16 cellular contexts compared by ENCODE assay signal in the genomic region with DNA sequence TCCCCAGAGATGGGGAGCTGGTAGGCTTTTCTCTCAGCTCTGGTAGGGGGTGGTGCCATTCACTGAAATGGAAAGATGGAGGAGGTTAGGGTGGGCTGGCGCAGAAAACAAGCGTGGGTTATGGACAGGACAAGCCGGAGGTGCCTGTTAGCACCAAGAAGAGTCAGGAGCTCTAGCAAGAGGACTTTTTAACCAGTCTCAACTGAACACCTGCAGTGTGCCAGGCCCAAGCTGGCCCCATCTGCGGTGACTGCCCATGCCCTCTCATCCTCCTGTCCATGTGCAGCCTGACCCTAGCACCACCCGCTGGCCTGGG.
A peak's percentile ranks its signal among the peaks of the same experiment; 100 is the strongest.
DNase-seq lines count a peak whose midpoint lies in the region; ATAC-seq and TF ChIP-seq lines count a peak whose summit lies in the region.
"Had no signal": no experiment of that assay in that cellular context is flagged by ENCODE, and none has a peak within 500 bp of the region (broad histone marks: within the 10 kb centered on the region; RNA-seq: fewer than 3 reads in every experiment).

No MANE protein-coding gene starts in this region.

- CTCF ChIA-PET in activated CD8-positive, alpha-beta T cell treated with anti-CD3 and anti-CD28 coated beads, Interleukin-2, amount 10 ng/mL, durations not matched to agents 7 days and 5 days (lab: Charles Lee): interaction anchor here (1.3 kb wide), 1 partner anchor 255 kb away, joined by 4 read pairs; a partner anchor contains a TSS
- CTCF ChIA-PET in activated CD8-positive, alpha-beta T cell treated with anti-CD3 and anti-CD28 coated beads for 36 hours (lab: Charles Lee): no interaction called here

- H3K4me3 ChIP-seq in esophagus squamous epithelium (no peak overlapping the region), neutrophil (ENCODE audit: low read depth in 1 of 2, low read length in 1 of 2) (no peak overlapping the region), coronary artery (no peak overlapping the region)
- H3K4me3 ChIP-seq: hepatocyte, mucosa of descending colon had no signal

- H3K27me3 Mint-ChIP-seq in activated CD8-positive, alpha-beta T cell treated with anti-CD3 and anti-CD28 coated beads, Interleukin-2, amount 10 ng/mL, durations not matched to agents 7 days and 5 days (ENCODE audit: low read depth): peaks cover 11% of the 10 kb centered on the region
- peaks cover 1% of the 10 kb centered on the region for H3K27me3 Mint-ChIP-seq in activated CD8-positive, alpha-beta T cell treated with anti-CD3 and anti-CD28 coated beads for 36 hours
- no peaks in the 10 kb centered on the region for H3K27me3 Mint-ChIP-seq in type B pancreatic cell
- H3K27me3 Mint-ChIP-seq: stimulated activated naive CD8-positive, alpha-beta T cell treated with anti-CD3 and anti-CD28 coated beads, Interleukin-15, amount 100 ng/mL, for 72 hours had no signal

- H3K27me3 ChIP-seq in esophagus squamous epithelium (no peaks in the 10 kb centered on the region), neutrophil (no peaks in the 10 kb centered on the region)
- H3K27me3 ChIP-seq: hepatocyte had no signal

- peak overlapping the region in 3 of 4 donors; percentile 26 to 84 (median 70) for H3K27ac ChIP-seq in esophagus squamous epithelium
- H3K27ac ChIP-seq in neutrophil: peak overlapping the region; percentile 76
- peak overlapping the region in 1 of 2 donors; percentile 85 for H3K27ac ChIP-seq in coronary artery

- no peak for TF ChIP-seq CTCF in activated CD8-positive, alpha-beta T cell treated with anti-CD3 and anti-CD28 coated beads for 36 hours (IDR thresholded peaks at IDR 0.05)
- TF ChIP-seq CTCF in esophagus squamous epithelium (IDR thresholded peaks at IDR 0.05): no peak
- TF ChIP-seq CTCF in neutrophil (IDR thresholded peaks at IDR 0.05): no peak
- TF ChIP-seq CTCF in type B pancreatic cell (conservative IDR thresholded peaks at IDR 0.05): no peak
- no peak for TF ChIP-seq CTCF in coronary artery (IDR thresholded peaks at IDR 0.05)

- H3K36me3 Mint-ChIP-seq in activated CD8-positive, alpha-beta T cell treated with anti-CD3 and anti-CD28 coated beads, Interleukin-2, amount 10 ng/mL, durations not matched to agents 7 days and 5 days (ENCODE audit: low read depth): no peaks in the 10 kb centered on the region
- no peaks in the 10 kb centered on the region for H3K36me3 Mint-ChIP-seq in activated CD8-positive, alpha-beta T cell treated with anti-CD3 and anti-CD28 coated beads for 36 hours (ENCODE audit: low read depth)
- no peaks in the 10 kb centered on the region for H3K36me3 Mint-ChIP-seq in type B pancreatic cell

- no peak for DNase-seq in activated CD8-positive, alpha-beta T cell treated with anti-CD3 and anti-CD28 coated beads, Interleukin-2, amount 10 ng/mL, durations not matched to agents 7 days and 5 days
- DNase-seq in activated CD8-positive, alpha-beta T cell treated with anti-CD3 and anti-CD28 coated beads for 36 hours: no peak
- no peak for DNase-seq in esophagus squamous epithelium (lab: John Stamatoyannopoulos, UW)
- peak; percentile 59 for DNase-seq in type B pancreatic cell (ENCODE audit: extremely low spot score, unreplicated experiment)
- no peak for DNase-seq in coronary artery (ENCODE audit: low spot score)
- DNase-seq in stimulated activated CD4-positive, alpha-beta T cell treated with anti-CD3 and anti-CD28 coated beads, Interleukin-2, amount 100 ng/mL, for 24 hours: no peak
- DNase-seq: activated CD4-positive, CD25-positive, alpha-beta regulatory T cell; effector memory CD8-positive, alpha-beta T cell; NCI-H526 treated with DMSO at 0.1 percent for 48 hours; stimulated activated CD4-positive, alpha-beta T cell treated with anti-CD3 and anti-CD28 coated beads, Interleukin-1b, Interleukin-23, amount 100 ng/mL, for 48 hours; stimulated activated naive CD8-positive, alpha-beta T cell treated with anti-CD3 and anti-CD28 coated beads, Interleukin-15, amount 100 ng/mL, for 72 hours had no signal

- intact Hi-C loops in activated CD8-positive, alpha-beta T cell treated with anti-CD3 and anti-CD28 coated beads for 36 hours (cut with micrococcal nuclease): no loop called here
- intact Hi-C loops in esophagus squamous epithelium (cut with DNase I): no loop called here

- peak overlapping the region; percentile 45 for H3K27ac Mint-ChIP-seq in activated CD8-positive, alpha-beta T cell treated with anti-CD3 and anti-CD28 coated beads, Interleukin-2, amount 10 ng/mL, durations not matched to agents 7 days and 5 days
- no peak overlapping the region for H3K27ac Mint-ChIP-seq in activated CD8-positive, alpha-beta T cell treated with anti-CD3 and anti-CD28 coated beads for 36 hours
- H3K27ac Mint-ChIP-seq in type B pancreatic cell: no peak overlapping the region
- H3K27ac Mint-ChIP-seq: stimulated activated naive CD8-positive, alpha-beta T cell treated with anti-CD3 and anti-CD28 coated beads, Interleukin-15, amount 100 ng/mL, for 72 hours; T-helper 2 cell treated with Interferon-gamma antibody and Interleukin-4, amounts not matched to agents 5 μg/mL and 100 μg/mL, for 36 hours had no signal

- no peak for ATAC-seq in activated CD8-positive, alpha-beta T cell treated with anti-CD3 and anti-CD28 coated beads, Interleukin-2, amount 10 ng/mL, durations not matched to agents 7 days and 5 days
- ATAC-seq in activated CD8-positive, alpha-beta T cell treated with anti-CD3 and anti-CD28 coated beads for 36 hours: no peak
- ATAC-seq in GM18868 (IDR thresholded peaks at IDR 0.05; ENCODE audit: unreplicated experiment): no peak
- ATAC-seq: effector memory CD8-positive, alpha-beta T cell; stimulated activated naive CD8-positive, alpha-beta T cell treated with anti-CD3 and anti-CD28 coated beads, Interleukin-15, amount 100 ng/mL, for 72 hours had no signal

- H3K36me3 ChIP-seq in esophagus squamous epithelium (no peaks in the 10 kb centered on the region), neutrophil (no peaks in the 10 kb centered on the region)

- H3K9me3 Mint-ChIP-seq in activated CD8-positive, alpha-beta T cell treated with anti-CD3 and anti-CD28 coated beads, Interleukin-2, amount 10 ng/mL, durations not matched to agents 7 days and 5 days (ENCODE audit: insufficient read depth): no peaks in the 10 kb centered on the region
- no peaks in the 10 kb centered on the region for H3K9me3 Mint-ChIP-seq in activated CD8-positive, alpha-beta T cell treated with anti-CD3 and anti-CD28 coated beads for 36 hours
- no peaks in the 10 kb centered on the region for H3K9me3 Mint-ChIP-seq in type B pancreatic cell
- H3K9me3 Mint-ChIP-seq: effector memory CD8-positive, alpha-beta T cell; stimulated activated naive CD8-positive, alpha-beta T cell treated with anti-CD3 and anti-CD28 coated beads, Interleukin-15, amount 100 ng/mL, for 72 hours; T-helper 2 cell treated with Interferon-gamma antibody and Interleukin-4, amounts not matched to agents 5 μg/mL and 100 μg/mL, for 36 hours had no signal

- WGBS in esophagus squamous epithelium, 2 donors: 96% methylated on average over 3 of the region's 5 CpGs

- peaks cover 9 to 27% (median 20%) of the 10 kb centered on the region in 3 donors for H3K4me1 ChIP-seq in esophagus squamous epithelium
- H3K4me1 ChIP-seq in neutrophil (ENCODE audit: control insufficient read depth in 1 of 2, insufficient read depth in 1 of 2, low read depth in 1 of 2, low read length in 1 of 2): peaks cover 61 to 69% of the 10 kb centered on the region in 2 experiments

- POLR2A ChIA-PET in activated CD8-positive, alpha-beta T cell treated with anti-CD3 and anti-CD28 coated beads, Interleukin-2, amount 10 ng/mL, durations not matched to agents 7 days and 5 days (lab: Charles Lee): no interaction called here
- POLR2A ChIA-PET in activated CD8-positive, alpha-beta T cell treated with anti-CD3 and anti-CD28 coated beads for 36 hours (lab: Charles Lee): interaction anchor here (1.4 kb wide), 1 partner anchor 274 kb away, joined by 3 read pairs; no protein-coding TSS in a partner anchor

- H3K4me3 Mint-ChIP-seq in activated CD8-positive, alpha-beta T cell treated with anti-CD3 and anti-CD28 coated beads, Interleukin-2, amount 10 ng/mL, durations not matched to agents 7 days and 5 days: no peak overlapping the region
- H3K4me3 Mint-ChIP-seq in activated CD8-positive, alpha-beta T cell treated with anti-CD3 and anti-CD28 coated beads for 36 hours: no peak overlapping the region
- no peak overlapping the region for H3K4me3 Mint-ChIP-seq in type B pancreatic cell
- H3K4me3 Mint-ChIP-seq: effector memory CD8-positive, alpha-beta T cell; stimulated activated naive CD8-positive, alpha-beta T cell treated with anti-CD3 and anti-CD28 coated beads, Interleukin-15, amount 100 ng/mL, for 72 hours; T-helper 2 cell treated with Interferon-gamma antibody and Interleukin-4, amounts not matched to agents 5 μg/mL and 100 μg/mL, for 36 hours had no signal

- TF ChIP-seq POLR2A in esophagus squamous epithelium (IDR thresholded peaks at IDR 0.05): no peak

- H3K9me3 ChIP-seq in esophagus squamous epithelium (no peaks in the 10 kb centered on the region), neutrophil (no peaks in the 10 kb centered on the region)
- H3K9me3 ChIP-seq: mucosa of descending colon had no signal

- peaks cover 17% of the 10 kb centered on the region for H3K4me1 Mint-ChIP-seq in activated CD8-positive, alpha-beta T cell treated with anti-CD3 and anti-CD28 coated beads, Interleukin-2, amount 10 ng/mL, durations not matched to agents 7 days and 5 days (ENCODE audit: low read depth)
- H3K4me1 Mint-ChIP-seq in activated CD8-positive, alpha-beta T cell treated with anti-CD3 and anti-CD28 coated beads for 36 hours (ENCODE audit: low read depth): peaks cover 3% of the 10 kb centered on the region
- H3K4me1 Mint-ChIP-seq in type B pancreatic cell (ENCODE audit: unreplicated experiment): peaks cover 23% of the 10 kb centered on the region
- H3K4me1 Mint-ChIP-seq: stimulated activated naive CD8-positive, alpha-beta T cell treated with anti-CD3 and anti-CD28 coated beads, Interleukin-15, amount 100 ng/mL, for 72 hours had no signal
